Comparison of ENCODE assay signal across 15 cellular contexts in genomic region chr12:93005928-93006654, GRCh38.
DNase-seq lines count a peak whose midpoint lies in the region; TF ChIP-seq lines count a peak whose summit lies in the region.
"Had no signal": no experiment of that assay in that cellular context is flagged by ENCODE, and none has a peak within 500 bp of the region (broad histone marks: within the 10 kb centered on the region; RNA-seq: fewer than 3 reads in every experiment).

No MANE protein-coding gene starts in this region.

- H3K4me3 ChIP-seq in Caco-2 (ENCODE audit: low read depth, low read length) (peak overlapping the region; percentile 41), OCI-LY3 (ENCODE audit: low read length) (no peak overlapping the region), hepatocyte (no peak overlapping the region)

- H3K36me3 ChIP-seq in Caco-2 (ENCODE audit: control insufficient read depth, insufficient read depth, low read length) = no peaks in the 10 kb centered on the region
- H3K36me3 ChIP-seq in OCI-LY3 (replicated peaks; ENCODE audit: low read depth, low read length) = no peaks in the 10 kb centered on the region
- H3K36me3 ChIP-seq in hepatocyte (replicated peaks; ENCODE audit: insufficient read depth, low read depth) = no peaks in the 10 kb centered on the region

- BruUV-seq in Caco-2 (replicated peaks; lab: Mats Ljungman, UMichigan) = TSS peak; percentile 57

- peak overlapping the region; percentile 94 for H3K27ac Mint-ChIP-seq in Caco-2 (ENCODE audit: unreplicated experiment)
- H3K27ac Mint-ChIP-seq: CD8-positive, alpha-beta memory T cell had no signal

- H3K27ac ChIP-seq in OCI-LY3 (ENCODE audit: low read length) = no peak overlapping the region
- H3K27ac ChIP-seq in hepatocyte = peak overlapping the region; percentile 59

- 71% methylated on average over 8 of the region's 8 CpGs for WGBS in hepatocyte (ENCODE audit: low lambda C conversion rate, missing lambda C conversion rate)

- no peak for TF ChIP-seq CTCF in Caco-2 (IDR thresholded peaks at IDR 0.05; ENCODE audit: insufficient read depth in 1 of 2, low read depth in 1 of 2, low read length in 1 of 2, severe bottlenecking in 1 of 2, unreplicated experiment in 1 of 2)
- TF ChIP-seq CTCF in OCI-LY3 (IDR thresholded peaks at IDR 0.05; ENCODE audit: low read depth, low read length) = no peak
- no peak for TF ChIP-seq CTCF in hepatocyte (IDR thresholded peaks at IDR 0.05; ENCODE audit: poor library complexity)

- H3K9ac ChIP-seq in OCI-LY3 (ENCODE audit: low read length) = no peak overlapping the region

- no peaks in the 10 kb centered on the region for H3K27me3 Mint-ChIP-seq in Caco-2 (ENCODE audit: insufficient read depth, unreplicated experiment)

- no peaks in the 10 kb centered on the region for H4K20me1 ChIP-seq in OCI-LY3 (ENCODE audit: insufficient read depth, low read length)
- no peaks in the 10 kb centered on the region for H4K20me1 ChIP-seq in hepatocyte (ENCODE audit: insufficient read depth, poor library complexity, severe bottlenecking)

- H3K9me3 ChIP-seq in Caco-2 (no peaks in the 10 kb centered on the region), OCI-LY3 (ENCODE audit: insufficient read depth, low read length) (no peaks in the 10 kb centered on the region), hepatocyte (ENCODE audit: low read depth) (no peaks in the 10 kb centered on the region)

- H2AFZ ChIP-seq in OCI-LY3 (ENCODE audit: low read depth, low read length) (no peak overlapping the region), hepatocyte (no peak overlapping the region)

- H3K4me2 ChIP-seq in OCI-LY3 (ENCODE audit: low read length) (peak overlapping the region; percentile 35), hepatocyte (no peak overlapping the region)

- intact Hi-C loops in Caco-2 (cut with micrococcal nuclease; ENCODE audit: unreplicated experiment) = loop anchor here (1.0 to 5.0 kb wide), 5 partner anchors 10 to 219 kb away; no protein-coding TSS in a partner anchor

- H3K79me2 ChIP-seq in OCI-LY3 (ENCODE audit: low read length) (no peaks in the 10 kb centered on the region), hepatocyte (no peaks in the 10 kb centered on the region)

- H3K9me2 ChIP-seq in hepatocyte (replicated peaks; ENCODE audit: insufficient read depth) = no peaks in the 10 kb centered on the region

- H3K4me1 ChIP-seq in Caco-2 = peaks cover 66% of the 10 kb centered on the region
- H3K4me1 ChIP-seq in OCI-LY3 (ENCODE audit: low read length) = peaks cover 48% of the 10 kb centered on the region
- H3K4me1 ChIP-seq in hepatocyte (ENCODE audit: insufficient read depth) = peaks cover 2% of the 10 kb centered on the region

- peaks cover 49% of the 10 kb centered on the region for H3K4me1 Mint-ChIP-seq in Caco-2 (ENCODE audit: low read depth, unreplicated experiment)
- H3K4me1 Mint-ChIP-seq: CD8-positive, alpha-beta memory T cell had no signal

- no peaks in the 10 kb centered on the region for H3K9me3 Mint-ChIP-seq in Caco-2 (ENCODE audit: unreplicated experiment)
- H3K9me3 Mint-ChIP-seq: CD8-positive, alpha-beta memory T cell had no signal

- H3K36me3 Mint-ChIP-seq in Caco-2 (ENCODE audit: insufficient read depth, unreplicated experiment) = peaks cover 37% of the 10 kb centered on the region
- H3K36me3 Mint-ChIP-seq: CD8-positive, alpha-beta memory T cell had no signal

- peak overlapping the region; percentile 90 for H3K4me3 Mint-ChIP-seq in Caco-2 (ENCODE audit: unreplicated experiment)
- H3K4me3 Mint-ChIP-seq: CD8-positive, alpha-beta memory T cell had no signal

- POLR2A ChIA-PET in Caco-2 (lab: Charles Lee) = interaction anchor here (0.6 to 1.6 kb wide), 5 partner anchors 10 to 312 kb away, joined by 3 to 8 read pairs (median 3); no protein-coding TSS in a partner anchor

- H3K27me3 ChIP-seq in Caco-2 (replicated peaks; ENCODE audit: control insufficient read depth, insufficient read depth, low read length) (no peaks in the 10 kb centered on the region), OCI-LY3 (ENCODE audit: low read depth, low read length) (peaks cover 24% of the 10 kb centered on the region), hepatocyte (no peaks in the 10 kb centered on the region)

- DNase-seq in Caco-2 = peak; percentile 80 to 82
- DNase-seq in hepatocyte (ENCODE audit: low spot score) = no peak
- DNase-seq in retina = peak; percentile 57
- DNase-seq in occipital lobe (lab: John Stamatoyannopoulos, UW) = no peak
- no peak for DNase-seq in NCI-H526 treated with DMSO at 0.1 percent for 48 hours (lab: John Stamatoyannopoulos, UW)
- no peak for DNase-seq in activated effector memory CD4-positive, alpha-beta T cell treated with Interleukin-2 at 50 U/mL for 16 hours
- DNase-seq: C1 segment of cervical spinal cord; CD8-positive, alpha-beta memory T cell; KBM-7; NCI-H1105; NCI-H2081; NCI-H2171 treated with DMSO at 0.1 percent for 48 hours; NCI-H446 treated with DMSO at 0.1 percent for 48 hours; Right ventricle myocardium superior had no signal

- CTCF ChIA-PET in Caco-2 (lab: Charles Lee) = interaction anchor here (1.0 to 2.3 kb wide), 2 partner anchors 10 to 116 kb away, joined by 7 to 8 read pairs; no protein-coding TSS in a partner anchor

Comparison
In these comparisons a context has a peak if more than half of its experiments do, and no peak if none do; other contexts are left out.
1. DNase-seq: peak in Caco-2 (2 of 2) and retina (single experiment); none in hepatocyte (single experiment), occipital lobe (single experiment), NCI-H526 treated with DMSO at 0.1 percent for 48 hours (single experiment) and activated effector memory CD4-positive, alpha-beta T cell treated with Interleukin-2 at 50 U/mL for 16 hours (single experiment).